ENCODE assay signal across 13 cellular contexts in the genomic region with DNA sequence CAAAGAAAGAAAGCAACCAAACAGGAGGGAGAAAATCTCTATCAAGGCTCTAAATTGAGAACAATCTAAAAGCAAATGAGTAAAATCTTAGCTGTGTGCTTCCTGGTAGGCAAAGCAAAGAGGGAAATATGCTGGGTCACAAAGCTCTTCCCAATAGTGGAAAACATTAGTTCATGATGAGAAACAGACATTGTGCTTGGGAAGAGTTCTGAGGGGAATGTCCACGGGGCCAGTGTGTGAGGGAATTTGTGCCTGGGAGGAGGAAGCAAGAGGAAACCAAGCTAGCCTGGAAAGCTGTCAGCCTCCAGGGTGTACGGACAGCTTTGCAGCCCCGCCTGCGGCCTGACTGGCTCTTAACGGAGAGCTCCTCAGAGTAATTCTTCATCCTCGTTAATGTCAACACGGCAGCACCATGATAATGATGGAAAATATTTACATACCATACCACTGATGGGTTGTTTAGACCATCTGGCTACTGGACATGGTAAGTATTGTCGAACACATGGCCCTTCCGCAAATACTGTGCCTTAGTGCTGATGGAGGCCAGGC. TPM values are rescaled to one million over a fixed set of nuclear protein-coding genes. Genes with fewer than 3 reads are reported as not detected.
A peak's percentile ranks its signal among the peaks of the same experiment; 100 is the strongest.
DNase-seq lines count a peak whose midpoint lies in the region; ATAC-seq, FAIRE-seq and TF ChIP-seq lines count a peak whose summit lies in the region.
"Had no signal": no experiment of that assay in that cellular context is flagged by ENCODE, and none has a peak within 500 bp of the region (broad histone marks: within the 10 kb centered on the region; RNA-seq: fewer than 3 reads in every experiment).

No MANE protein-coding gene starts in this region.

- no peaks in the 10 kb centered on the region for H4K20me1 ChIP-seq in HepG2 (ENCODE audit: insufficient read depth, low read length)

- H3K27ac ChIP-seq in liver (ENCODE audit: low read depth in 1 of 2, low read length in 2 of 2) (peak overlapping the region in 1 of 2 donors; percentile 21), HepG2 (ENCODE audit: extremely low read length, insufficient read depth, low read length) (no peak overlapping the region)
- H3K27ac ChIP-seq: brain microvascular endothelial cell, lower lobe of right lung had no signal

- H3K4me3 ChIP-seq in liver (ENCODE audit: low read depth in 1 of 3, low read length in 3 of 3) (no peak overlapping the region), HepG2 (replicated peaks in 1 of 3; ENCODE audit: insufficient read depth in 1 of 3, low read depth in 2 of 3, low read length in 3 of 3) (no peak overlapping the region), NT2/D1 (ENCODE audit: insufficient read length, low read depth) (no peak overlapping the region), mucosa of descending colon (no peak overlapping the region)
- H3K4me3 ChIP-seq: lower lobe of right lung had no signal

- no peak overlapping the region for H3K4me3 Mint-ChIP-seq in endothelial cell (ENCODE audit: unreplicated experiment)

- TF ChIP-seq RAD21 in liver (IDR thresholded peaks at IDR 0.05) (no peak), HepG2 (CRISPR knock-in tag; IDR thresholded peaks at IDR 0.05) (no peak)

- ATAC-seq in HepG2 (no peak), mucosa of descending colon (peak; percentile 54), GM18909 (IDR thresholded peaks at IDR 0.05; ENCODE audit: poor library complexity, unreplicated experiment) (no peak), GM21786 (IDR thresholded peaks at IDR 0.05; ENCODE audit: unreplicated experiment) (no peak), GM21381 (IDR thresholded peaks at IDR 0.05; ENCODE audit: unreplicated experiment) (no peak)
- ATAC-seq: lower lobe of right lung had no signal

- H3K4me2 ChIP-seq in HepG2 (ENCODE audit: low read depth, low read length) = no peak overlapping the region

- DNase-seq in HepG2 (ENCODE audit: low spot score) (no peak), NT2/D1 (ENCODE audit: low read depth, low spot score) (no peak), mucosa of descending colon (peak in 2 of 3 donors; percentile 57), endothelial cell (ENCODE audit: low spot score) (no peak)
- DNase-seq: BE2C, brain microvascular endothelial cell, lower lobe of right lung had no signal

- H3K9ac ChIP-seq in liver (ENCODE audit: low read depth in 1 of 2, low read length in 2 of 2) (no peak overlapping the region), HepG2 (ENCODE audit: insufficient read depth, low read depth, low read length) (no peak overlapping the region), NT2/D1 (ENCODE audit: insufficient read length, low read depth) (peak overlapping the region; percentile 8)

- FAIRE-seq in HepG2 (lab: Jason Lieb, UNC) = no peak
- FAIRE-seq: G401.6 had no signal

- H3K36me3 ChIP-seq in liver (ENCODE audit: control insufficient read depth in 4 of 4, insufficient read depth in 3 of 4, low read depth in 1 of 4, low read length in 3 of 4) (no peaks in the 10 kb centered on the region), HepG2 (replicated peaks in 1 of 2; ENCODE audit: control insufficient read depth in 1 of 2, insufficient read depth in 2 of 2, low read length in 2 of 2) (no peaks in the 10 kb centered on the region; a peak in 1 of 5 replicates), NT2/D1 (ENCODE audit: insufficient read depth, insufficient read length, low read length) (no peaks in the 10 kb centered on the region), mucosa of descending colon (ENCODE audit: low read depth) (no peaks in the 10 kb centered on the region)
- H3K36me3 ChIP-seq: BE2C, brain microvascular endothelial cell, lower lobe of right lung had no signal

- CTCF ChIA-PET in HepG2 (lab: Yijun Ruan, JAX; ENCODE audit: low intra/inter-chr PET ratio, low total read pairs) = no interaction called here

- in situ Hi-C loops in HepG2 (cut with HindIII; ENCODE audit: extremely low pct_ligation_motif_present, low pct_unique_long_range_greater_than_20kb) = no loop called here

- H3K9me3 ChIP-seq in liver (ENCODE audit: control insufficient read depth in 4 of 4, low read length in 3 of 4) (no peaks in the 10 kb centered on the region), HepG2 (ENCODE audit: low read length) (no peaks in the 10 kb centered on the region), NT2/D1 (ENCODE audit: insufficient read depth, low read length) (no peaks in the 10 kb centered on the region), mucosa of descending colon (no peaks in the 10 kb centered on the region)
- H3K9me3 ChIP-seq: BE2C, lower lobe of right lung had no signal

- BruUV-seq in HepG2 (replicated peaks; lab: Mats Ljungman, UMichigan) = no TSS peak

- no peaks in the 10 kb centered on the region for H3K9me3 Mint-ChIP-seq in endothelial cell (ENCODE audit: unreplicated experiment)
- H3K9me3 Mint-ChIP-seq: activated T-helper 2 cell treated with anti-CD3 and anti-CD28 coated beads, Interferon-gamma antibody, Interleukin-2, Interleukin-4, amounts not matched to agents 10 μg/mL and 5 μg/mL and 100 μg/mL, durations not matched to agents 14 hours and 24 hours and 36 hours had no signal

- TF ChIP-seq POLR2A in HepG2 (IDR thresholded peaks at IDR 0.05; ENCODE audit: insufficient read depth in 1 of 2, low read depth in 2 of 2, low read length in 2 of 2) = no peak

- H2AFZ ChIP-seq in HepG2 (ENCODE audit: low read length) = no peak overlapping the region

- no peaks in the 10 kb centered on the region for H3K27me3 Mint-ChIP-seq in endothelial cell (ENCODE audit: unreplicated experiment)

- intact Hi-C loops in HepG2 (cut with micrococcal nuclease; ENCODE audit: unreplicated experiment) (no loop called here), mucosa of descending colon (cut with DNase I, micrococcal nuclease) (no loop called here)

- TF ChIP-seq CTCF in liver (IDR thresholded peaks at IDR 0.05; ENCODE audit: low read depth, low read length, missing input control) (no peak), HepG2 (CRISPR knock-in tag; IDR thresholded peaks at IDR 0.05) (no peak), mucosa of descending colon (IDR thresholded peaks at IDR 0.05) (no peak), endothelial cell (IDR thresholded peaks at IDR 0.05; ENCODE audit: unreplicated experiment) (no peak)

- H3K4me1 Mint-ChIP-seq in endothelial cell (ENCODE audit: unreplicated experiment) = no peaks in the 10 kb centered on the region

- WGBS in liver = 91% methylated on average over 9 of the region's 9 CpGs
- 96% methylated on average over 4 of the region's 9 CpGs for WGBS in HepG2 (ENCODE audit: low lambda C conversion rate)

- H3K36me3 Mint-ChIP-seq in endothelial cell (ENCODE audit: low read depth, unreplicated experiment) = no peaks in the 10 kb centered on the region

- POLR2A ChIA-PET in HepG2 (lab: Yijun Ruan, JAX) = no interaction called here

- TF ChIP-seq EP300 in HepG2 (IDR thresholded peaks at IDR 0.05; ENCODE audit: low read depth in 2 of 2, low read length in 2 of 2) = no peak
- no peak for TF ChIP-seq EP300 in HepG2 (CRISPR knock-in tag; IDR thresholded peaks at IDR 0.05; ENCODE audit: borderline replicate concordance)

- H3K4me1 ChIP-seq in liver (ENCODE audit: control insufficient read depth in 4 of 4, insufficient read depth in 4 of 4, low read length in 3 of 4) = peaks cover 4 to 37% (median 18%) of the 10 kb centered on the region in 4 donors
- H3K4me1 ChIP-seq in HepG2 (ENCODE audit: insufficient read depth, low read length) = peaks cover 25% of the 10 kb centered on the region
- H3K4me1 ChIP-seq in NT2/D1 (ENCODE audit: insufficient read depth, insufficient read length) = peaks cover 13% of the 10 kb centered on the region
- H3K4me1 ChIP-seq in mucosa of descending colon (ENCODE audit: low read depth) = peaks cover 16% of the 10 kb centered on the region
- H3K4me1 ChIP-seq: BE2C had no signal

- no peaks in the 10 kb centered on the region for H3K27me3 ChIP-seq in liver (ENCODE audit: control insufficient read depth in 4 of 4, insufficient read depth in 4 of 4, low read length in 3 of 4)
- no peaks in the 10 kb centered on the region for H3K27me3 ChIP-seq in HepG2 (ENCODE audit: control insufficient read depth in 1 of 2, insufficient read depth in 2 of 2, low read length in 2 of 2)
- H3K27me3 ChIP-seq in NT2/D1 (ENCODE audit: insufficient read depth, insufficient read length) = no peaks in the 10 kb centered on the region
- H3K27me3 ChIP-seq: BE2C, brain microvascular endothelial cell had no signal

- H3K79me2 ChIP-seq in HepG2 (ENCODE audit: insufficient read depth, low read length) = peaks cover 5% of the 10 kb centered on the region

- H3K27ac Mint-ChIP-seq in endothelial cell (ENCODE audit: unreplicated experiment) = no peak overlapping the region
- H3K27ac Mint-ChIP-seq: activated T-helper 2 cell treated with anti-CD3 and anti-CD28 coated beads, Interferon-gamma antibody, Interleukin-2, Interleukin-4, amounts not matched to agents 10 μg/mL and 5 μg/mL and 100 μg/mL, durations not matched to agents 14 hours and 24 hours and 36 hours had no signal

TF ChIP-seq in liver, 16 proteins besides CTCF, POLR2A, EP300 and RAD21 (continues in another document):
- TF ChIP-seq YY1 (IDR thresholded peaks at IDR 0.05) = no peak

RNA-seq across cellular contexts. Expression of gene PITPNM2, which starts 32.4 kb away (rescaled TPM):
- 10 to 100 TPM in 1 of 2 donors, 1 to 10 TPM in 1; 1.3 to 28.4 TPM for total RNA-seq in liver
- 1 to 10 TPM; 3.6 to 6.6 TPM for polyA plus RNA-seq in liver
- total RNA-seq in HepG2 (2016; rRNA removed; fragmentation: Illumina TruSeq; extraction: Trizol) = 4.2 and 4.7 TPM in 2 replicates
- 2.8 and 3.0 TPM in 2 replicates for total RNA-seq in HepG2 (2016; cell fraction: cytosol; rRNA removed; fragmentation: Illumina TruSeq; extraction: Trizol; ENCODE audit: low read depth)
- 4.4 and 4.6 TPM in 2 replicates for total RNA-seq in HepG2 (2016; cell fraction: insoluble cytoplasmic fraction; rRNA removed; fragmentation: Illumina TruSeq; extraction: Trizol)
- total RNA-seq in HepG2 (2016; cell fraction: membrane; rRNA removed; fragmentation: Illumina TruSeq; extraction: Trizol) = 4.6 and 5.9 TPM in 2 replicates
- total RNA-seq in HepG2 (2016; cell fraction: nucleus; rRNA removed; fragmentation: Illumina TruSeq; extraction: Trizol) = 8.8 and 10.6 TPM in 2 replicates
- 5.3 TPM in 2 replicates for polyA plus RNA-seq in HepG2 (2011; rRNA removed)
- 1.9 and 2.8 TPM in 2 replicates for polyA plus RNA-seq in HepG2 (2011; cell fraction: cytosol; rRNA removed)
- polyA plus RNA-seq in HepG2 (2011; cell fraction: nucleus; rRNA removed) = 29.2 and 36.9 TPM in 2 replicates
- 4.9 and 8.6 TPM in 2 replicates for polyA plus RNA-seq in HepG2 (2012)
- 2.0 and 2.7 TPM in 2 replicates for polyA plus RNA-seq in HepG2 (2016; cell fraction: cytosol; fragmentation: Illumina TruSeq; extraction: Trizol; ENCODE audit: low read depth)
- 4.0 and 5.3 TPM in 2 replicates for polyA plus RNA-seq in HepG2 (2016; cell fraction: insoluble cytoplasmic fraction; fragmentation: Illumina TruSeq; extraction: Trizol; ENCODE audit: low read depth)
- 3.2 and 3.3 TPM in 2 replicates for polyA plus RNA-seq in HepG2 (2016; cell fraction: membrane; fragmentation: Illumina TruSeq; extraction: Trizol; ENCODE audit: low read depth)
- polyA plus RNA-seq in HepG2 (2016; cell fraction: nucleus; fragmentation: Illumina TruSeq; extraction: Trizol; ENCODE audit: insufficient read depth, low read depth) = 22.7 and 28.3 TPM in 2 replicates
- 9.4 and 13.8 TPM in 2 replicates for polyA minus RNA-seq in HepG2 (2011; rRNA and poly(A)+ RNA removed; ENCODE audit: low replicate concordance)
- 4.8 and 6.2 TPM in 2 replicates for polyA minus RNA-seq in HepG2 (2011; cell fraction: cytosol; rRNA and poly(A)+ RNA removed)
- 17.6 and 22.1 TPM in 2 replicates for polyA minus RNA-seq in HepG2 (2011; cell fraction: nucleus; rRNA and poly(A)+ RNA removed)
- total RNA-seq in mucosa of descending colon = 10 to 100 TPM; 16.7 to 22.7 (median 20.8) TPM
- 14.3 TPM for total RNA-seq in endothelial cell (ENCODE audit: unreplicated experiment)

Comparison
In these comparisons a context has a peak if more than half of its experiments do, and no peak if none do; other contexts are left out.
1. DNase-seq: peak in mucosa of descending colon (2 of 3); none in HepG2 (single experiment), NT2/D1 (single experiment) and endothelial cell (single experiment).